In the genomic region with DNA sequence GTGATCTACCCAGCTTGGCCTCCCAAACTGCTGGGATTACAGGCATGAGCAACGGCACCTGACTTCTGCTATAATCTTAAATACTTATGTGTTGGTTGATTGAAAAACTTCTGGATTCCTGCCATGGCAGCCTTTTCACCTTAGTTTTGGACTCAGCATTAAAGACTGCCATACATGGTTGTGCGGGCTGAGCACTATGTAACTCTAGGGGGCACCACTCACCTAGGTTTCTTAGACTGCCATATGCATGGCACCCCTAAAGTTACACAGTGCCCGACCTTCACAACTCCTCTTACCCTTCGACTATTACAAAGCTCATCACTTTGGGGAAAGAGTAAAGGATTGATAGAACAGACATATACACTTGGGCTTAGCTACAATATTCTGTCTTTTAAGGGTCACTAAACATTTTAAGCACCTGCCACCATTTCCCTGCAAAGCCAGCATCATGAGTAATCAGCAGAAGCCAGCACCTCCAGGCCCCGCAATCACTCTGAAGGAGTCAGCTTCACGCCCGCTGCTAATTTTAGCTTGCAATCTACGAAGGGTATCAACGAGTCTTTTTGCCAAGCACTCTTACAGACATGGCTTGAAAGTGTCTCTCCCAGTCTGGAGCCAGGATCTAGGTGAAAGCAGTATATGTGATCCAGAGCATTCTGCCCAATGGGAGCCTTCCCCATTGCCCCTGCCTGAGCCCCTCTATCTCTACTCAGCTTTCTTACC, we compare ENCODE assay signal across 10 cellular contexts. TPM values are rescaled to one million over a fixed set of nuclear protein-coding genes. Genes with fewer than 3 reads are reported as not detected.
A peak's percentile ranks its signal among the peaks of the same experiment; 100 is the strongest.
DNase-seq lines count a peak whose midpoint lies in the region; ATAC-seq and TF ChIP-seq lines count a peak whose summit lies in the region.
"Had no signal": no experiment of that assay in that cellular context is flagged by ENCODE, and none has a peak within 500 bp of the region (broad histone marks: within the 10 kb centered on the region; RNA-seq: fewer than 3 reads in every experiment).

No MANE protein-coding gene starts in this region.

- H3K27ac ChIP-seq in RWPE1, result no peak overlapping the region
- no peak overlapping the region for H3K27ac ChIP-seq in hepatocyte

- no peak overlapping the region for H3K4me2 ChIP-seq in hepatocyte

- H3K79me2 ChIP-seq in hepatocyte, result no peaks in the 10 kb centered on the region

- H3K9me3 ChIP-seq in hepatocyte (ENCODE audit: low read depth), result no peaks in the 10 kb centered on the region

- no peaks in the 10 kb centered on the region for H3K27me3 ChIP-seq in BJ (ENCODE audit: control insufficient read depth, insufficient read depth, low read length)
- no peaks in the 10 kb centered on the region for H3K27me3 ChIP-seq in hepatocyte

- no peaks in the 10 kb centered on the region for H3K9me2 ChIP-seq in hepatocyte (replicated peaks; ENCODE audit: insufficient read depth)

- ATAC-seq in activated CD4-positive, alpha-beta T cell treated with anti-CD3 and anti-CD28 coated beads for 36 hours, result no peak
- no peak for ATAC-seq in GM21825 (IDR thresholded peaks at IDR 0.05; ENCODE audit: unreplicated experiment)

- 0 out of 2 replicates have a peak, but pooled peaks have one; percentile 13 for TF ChIP-seq CTCF in BJ (IDR thresholded peaks at IDR 0.05; ENCODE audit: insufficient read depth, low read depth, low read length)
- peak; percentile 10; the same call in 1 of the 2 replicates for TF ChIP-seq CTCF in RWPE1 (conservative IDR thresholded peaks at IDR 0.05; ENCODE audit: low read depth)
- TF ChIP-seq CTCF in hepatocyte (IDR thresholded peaks at IDR 0.05; ENCODE audit: poor library complexity), result peak; percentile 26

- no peak overlapping the region for H3K4me3 Mint-ChIP-seq in activated CD4-positive, alpha-beta T cell treated with anti-CD3 and anti-CD28 coated beads for 36 hours

- DNase-seq in BJ (ENCODE audit: low read depth) (no peak), HCEC 1CT (peak; percentile 60), RWPE1 (ENCODE audit: low spot score) (no peak), hepatocyte (ENCODE audit: low spot score) (peak; percentile 7), middle frontal gyrus (ENCODE audit: extremely low spot score, low spot score) (no peak)
- no peak for DNase-seq in activated CD4-positive, alpha-beta T cell treated with anti-CD3 and anti-CD28 coated beads for 36 hours
- no peak for DNase-seq in activated naive CD4-positive, alpha-beta T cell treated with Interleukin-2 at 50 U/mL for 16 hours
- DNase-seq: DMS79, small intestine had no signal

- H3K27ac Mint-ChIP-seq in activated CD4-positive, alpha-beta T cell treated with anti-CD3 and anti-CD28 coated beads for 36 hours, result no peak overlapping the region

- POLR2A ChIA-PET in BJ (lab: Charles Lee), result no interaction called here
- POLR2A ChIA-PET in RWPE1 (lab: Yijun Ruan, JAX; ENCODE audit: low non-redundant PET), result no interaction called here
- POLR2A ChIA-PET in activated CD4-positive, alpha-beta T cell treated with anti-CD3 and anti-CD28 coated beads for 36 hours (lab: Charles Lee), result no interaction called here

- H3K36me3 ChIP-seq in BJ (ENCODE audit: control insufficient read depth, insufficient read depth, low read length) (no peaks in the 10 kb centered on the region), hepatocyte (replicated peaks; ENCODE audit: insufficient read depth, low read depth) (no peaks in the 10 kb centered on the region)

- H3K9me3 Mint-ChIP-seq in activated CD4-positive, alpha-beta T cell treated with anti-CD3 and anti-CD28 coated beads for 36 hours (ENCODE audit: low read depth), result peaks cover 3% of the 10 kb centered on the region

- peaks cover 2% of the 10 kb centered on the region for H3K27me3 Mint-ChIP-seq in activated CD4-positive, alpha-beta T cell treated with anti-CD3 and anti-CD28 coated beads for 36 hours

- peaks cover 9% of the 10 kb centered on the region for H3K4me1 ChIP-seq in hepatocyte (ENCODE audit: insufficient read depth)

- CTCF ChIA-PET in BJ (lab: Yijun Ruan, JAX), result interaction anchor here (1.2 to 1.3 kb wide), 2 partner anchors 10 to 21 kb away, joined by 3 to 4 read pairs; no protein-coding TSS in a partner anchor
- CTCF ChIA-PET in RWPE1 (lab: Yijun Ruan, JAX), result interaction anchor here (0.5 kb wide), 1 partner anchor 1185 kb away, joined by 4 read pairs; no protein-coding TSS in a partner anchor
- CTCF ChIA-PET in activated CD4-positive, alpha-beta T cell treated with anti-CD3 and anti-CD28 coated beads for 36 hours (lab: Charles Lee), result interaction anchor here (0.8 kb wide), 2 partner anchors 10 to 287 kb away, joined by 3 to 4 read pairs; no protein-coding TSS in a partner anchor

- WGBS in hepatocyte (ENCODE audit: low lambda C conversion rate, missing lambda C conversion rate), result 76% methylated on average over 9 of the region's 9 CpGs

- intact Hi-C loops in activated CD4-positive, alpha-beta T cell treated with anti-CD3 and anti-CD28 coated beads for 36 hours (cut with DNase I, micrococcal nuclease), result no loop called here

- H2AFZ ChIP-seq in hepatocyte, result no peak overlapping the region

- peaks cover 3% of the 10 kb centered on the region for H3K36me3 Mint-ChIP-seq in activated CD4-positive, alpha-beta T cell treated with anti-CD3 and anti-CD28 coated beads for 36 hours (ENCODE audit: low read depth)

- H3K4me3 ChIP-seq in BJ (ENCODE audit: low read depth, low read length) (no peak overlapping the region), hepatocyte (no peak overlapping the region)

- no peaks in the 10 kb centered on the region for H3K4me1 Mint-ChIP-seq in activated CD4-positive, alpha-beta T cell treated with anti-CD3 and anti-CD28 coated beads for 36 hours

- no peaks in the 10 kb centered on the region for H4K20me1 ChIP-seq in hepatocyte (ENCODE audit: insufficient read depth, poor library complexity, severe bottlenecking)

RNA-seq across cellular contexts. Expression of a gene that starts 59.8 kb away (rescaled TPM):
- 16.2 and 22.8 TPM in 2 replicates for polyA plus RNA-seq in BJ (2011; rRNA removed)
- 15.2 and 16.0 TPM in 2 replicates for polyA minus RNA-seq in BJ (2011; rRNA and poly(A)+ RNA removed)
- total RNA-seq in hepatocyte, result 40.0 and 43.4 TPM in 2 replicates
- polyA plus RNA-seq in hepatocyte, result 21.1 and 24.0 TPM in 2 replicates
- total RNA-seq in activated CD4-positive, alpha-beta T cell treated with anti-CD3 and anti-CD28 coated beads for 36 hours, result 10 to 100 TPM; 18.7 to 19.1 TPM

Comparison
In these comparisons a context has a peak if more than half of its experiments do, and no peak if none do; other contexts are left out.
1. DNase-seq: peak in HCEC 1CT (single experiment) and hepatocyte (single experiment); none in BJ (single experiment), RWPE1 (single experiment), middle frontal gyrus (single experiment), activated CD4-positive, alpha-beta T cell treated with anti-CD3 and anti-CD28 coated beads for 36 hours (single experiment) and activated naive CD4-positive, alpha-beta T cell treated with Interleukin-2 at 50 U/mL for 16 hours (single experiment).
2. Peak in every context shown above with its lines, with median percentiles within 50 percentile points of each other: CTCF ChIP-seq.